In genomic region chr2:178949584-178949983, GRCh38 we compare ENCODE assay signal across 18 cellular contexts.
DNase-seq lines count a peak whose midpoint lies in the region; ATAC-seq and TF ChIP-seq lines count a peak whose summit lies in the region.
"Had no signal": no experiment of that assay in that cellular context is flagged by ENCODE, and none has a peak within 500 bp of the region (broad histone marks: within the 10 kb centered on the region; RNA-seq: fewer than 3 reads in every experiment).

No MANE protein-coding gene starts in this region.

- H3K27ac ChIP-seq in prostate gland: no peak overlapping the region
- no peak overlapping the region for H3K27ac ChIP-seq in heart right ventricle
- H3K27ac ChIP-seq: lower lobe of right lung, tibial artery, VCaP had no signal

- intact Hi-C loops in prostate gland (cut with DNase I): no loop called here
- intact Hi-C loops in heart right ventricle (cut with DNase I): no loop called here
- intact Hi-C loops in Right ventricle myocardium superior (cut with DNase I): no loop called here

- H3K36me3 ChIP-seq in prostate gland: no peaks in the 10 kb centered on the region
- peaks cover 0 to 4% (median 0%) of the 10 kb centered on the region in 9 donors for H3K36me3 ChIP-seq in heart right ventricle
- H3K36me3 ChIP-seq: BE2C, lower lobe of right lung, tibial artery had no signal

- DNase-seq in prostate gland (ENCODE audit: low spot score) (no peak), heart right ventricle (no peak), Right ventricle myocardium superior (no peak)
- no peak for DNase-seq in activated T-cell treated with anti-CD3 and anti-CD28 coated beads, Interleukin-2, amount 50 U/mL, for 48 hours
- DNase-seq: BE2C; immature natural killer cell; lower lobe of right lung; naive thymus-derived CD8-positive, alpha-beta T cell; NCI-H526 treated with DMSO at 0.1 percent for 48 hours; SW 1271; tibial artery had no signal

- H3K4me1 ChIP-seq in prostate gland (replicated peaks) (no peaks in the 10 kb centered on the region), heart right ventricle (peaks cover 0 to 33% (median 0%) of the 10 kb centered on the region in 9 donors)
- H3K4me1 ChIP-seq: BE2C, lower lobe of right lung, tibial artery had no signal

- ATAC-seq in GM19043 (IDR thresholded peaks at IDR 0.05; ENCODE audit: low read depth, unreplicated experiment) (peak; percentile 88), GM21576 (IDR thresholded peaks at IDR 0.05; ENCODE audit: unreplicated experiment) (peak; percentile 85), HG03342 (IDR thresholded peaks at IDR 0.05; ENCODE audit: unreplicated experiment) (peak; percentile 84), heart right ventricle (no peak), Right ventricle myocardium superior (ENCODE audit: poor library complexity) (no peak)
- ATAC-seq: lower lobe of right lung; naive thymus-derived CD8-positive, alpha-beta T cell; Panc1; stimulated activated effector memory CD8-positive, alpha-beta T cell treated with anti-CD3 and anti-CD28 coated beads, Interleukin-12 subunit alpha, Interleukin-12 subunit beta, amount 100 ng/mL, for 72 hours had no signal

- H3K27me3 ChIP-seq in prostate gland (replicated peaks; ENCODE audit: insufficient read depth) (no peaks in the 10 kb centered on the region), heart right ventricle (no peaks in the 10 kb centered on the region)
- H3K27me3 ChIP-seq: BE2C, cardiac muscle cell, tibial artery had no signal

- TF ChIP-seq POLR2A in prostate gland (IDR thresholded peaks at IDR 0.05): no peak

- H3K9me3 ChIP-seq in prostate gland: no peaks in the 10 kb centered on the region
- H3K9me3 ChIP-seq in heart right ventricle: no peaks in the 10 kb centered on the region
- H3K9me3 ChIP-seq: BE2C, lower lobe of right lung, tibial artery had no signal

- 68% methylated on average over 4 of the region's 4 CpGs for WGBS in prostate gland
- 46 to 68% methylated on average over 4 of the region's 4 CpGs for WGBS in heart right ventricle, 2 donors

- TF ChIP-seq CTCF in prostate gland (IDR thresholded peaks at IDR 0.05): no peak
- no peak for TF ChIP-seq CTCF in heart right ventricle (IDR thresholded peaks at IDR 0.05)

- H3K4me3 ChIP-seq in prostate gland (no peak overlapping the region), heart right ventricle (no peak overlapping the region)
- H3K4me3 ChIP-seq: cardiac muscle cell, lower lobe of right lung, tibial artery had no signal

Comparison
In these comparisons a context has a peak if more than half of its experiments do, and no peak if none do; other contexts are left out.
1. ATAC-seq: peak in GM19043 (single experiment), GM21576 (single experiment) and HG03342 (single experiment); none in heart right ventricle (0 of 8) and Right ventricle myocardium superior (single experiment).